In the genomic region with DNA sequence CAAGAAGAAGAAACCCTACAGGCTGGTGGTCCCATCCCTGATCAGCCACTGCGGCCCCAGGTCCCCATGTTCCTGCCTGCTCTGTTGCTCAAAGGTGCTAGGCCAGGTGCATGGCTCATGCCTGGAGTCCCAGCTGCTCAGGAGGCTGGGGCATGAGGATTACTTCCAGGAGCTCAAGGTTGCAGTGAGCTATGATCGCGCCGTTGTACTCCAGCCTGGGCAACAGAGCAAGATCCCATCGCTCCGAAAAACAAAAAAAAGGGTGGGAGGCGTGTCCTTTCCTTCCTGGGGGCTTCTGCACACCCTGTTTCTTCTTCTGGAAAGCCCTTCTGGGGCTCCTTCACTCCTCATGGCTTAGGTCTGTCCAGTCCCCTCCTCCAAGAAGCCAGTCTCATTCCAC, we compare ENCODE assay signal across 20 cellular contexts. TPM values are rescaled to one million over a fixed set of nuclear protein-coding genes. Genes with fewer than 3 reads are reported as not detected.
"Had no signal": no experiment of that assay in that cellular context is flagged by ENCODE, and none has a peak within 500 bp of the region (broad histone marks: within the 10 kb centered on the region; RNA-seq: fewer than 3 reads in every experiment).

No MANE protein-coding gene starts in this region.

- H3K27me3 Mint-ChIP-seq: activated B cell treated with CpG ODN at 0.5 μM for 24 hours; activated CD4-positive, alpha-beta memory T cell treated with anti-CD3 and anti-CD28 coated beads for 36 hours; activated naive CD8-positive, alpha-beta T cell; stimulated activated memory B cell treated with anti-CD40 and anti-IgM and Interleukin-4, amounts not matched to agents 10 μg/mL and 1 μg/mL and 100 μg/mL, for 72 hours had no signal

- H3K4me1 ChIP-seq: pancreas had no signal

- DNase-seq: activated B cell treated with CpG ODN at 0.5 μM for 24 hours; activated CD4-positive, alpha-beta memory T cell treated with anti-CD3 and anti-CD28 coated beads for 36 hours; activated CD4-positive, alpha-beta T cell treated with anti-CD3 and anti-CD28 coated beads for 4 hours; amniotic stem cell; dorsolateral prefrontal cortex; kidney; pancreas; stimulated activated CD4-positive, alpha-beta T cell treated with anti-CD3 and anti-CD28 coated beads, Interleukin-4, amount 100 ng/mL, for 24 hours; SW 1271; testis; upper lobe of left lung had no signal

- H3K27ac ChIP-seq: dorsolateral prefrontal cortex, pancreas, testis, upper lobe of left lung had no signal

- ATAC-seq: left lobe of liver; pancreas; sciatic nerve; stimulated activated memory B cell treated with anti-CD40 and anti-IgM and Interleukin-4, amounts not matched to agents 10 μg/mL and 1 μg/mL and 100 μg/mL, for 72 hours had no signal

- H3K9me3 ChIP-seq: pancreas, testis, upper lobe of left lung had no signal

- H3K4me3 Mint-ChIP-seq: activated B cell treated with CpG ODN at 0.5 μM for 24 hours; activated CD4-positive, alpha-beta memory T cell treated with anti-CD3 and anti-CD28 coated beads for 36 hours; activated naive CD8-positive, alpha-beta T cell; stimulated activated memory B cell treated with anti-CD40 and anti-IgM and Interleukin-4, amounts not matched to agents 10 μg/mL and 1 μg/mL and 100 μg/mL, for 72 hours; T-helper 2 cell treated with Interferon-gamma antibody and Interleukin-4, amounts not matched to agents 5 μg/mL and 100 μg/mL, for 36 hours had no signal

- FAIRE-seq: colon, frontal cortex, kidney, pancreas, TTC549 had no signal

- H3K27ac Mint-ChIP-seq: activated B cell treated with CpG ODN at 0.5 μM for 24 hours; activated CD4-positive, alpha-beta memory T cell treated with anti-CD3 and anti-CD28 coated beads for 36 hours; activated naive CD8-positive, alpha-beta T cell; stimulated activated memory B cell treated with anti-CD40 and anti-IgM and Interleukin-4, amounts not matched to agents 10 μg/mL and 1 μg/mL and 100 μg/mL, for 72 hours; T-helper 2 cell treated with Interferon-gamma antibody and Interleukin-4, amounts not matched to agents 5 μg/mL and 100 μg/mL, for 36 hours had no signal

- H3K27me3 ChIP-seq: dorsolateral prefrontal cortex, pancreas, testis, upper lobe of left lung had no signal

- H3K4me3 ChIP-seq: dorsolateral prefrontal cortex, pancreas, testis, upper lobe of left lung had no signal

- H3K36me3 Mint-ChIP-seq: activated CD4-positive, alpha-beta memory T cell treated with anti-CD3 and anti-CD28 coated beads for 36 hours; activated naive CD8-positive, alpha-beta T cell had no signal

- H3K9me3 Mint-ChIP-seq: activated B cell treated with CpG ODN at 0.5 μM for 24 hours; activated CD4-positive, alpha-beta memory T cell treated with anti-CD3 and anti-CD28 coated beads for 36 hours; T-helper 2 cell treated with Interferon-gamma antibody and Interleukin-4, amounts not matched to agents 5 μg/mL and 100 μg/mL, for 36 hours had no signal

- H3K36me3 ChIP-seq: pancreas had no signal

RNA-seq across cellular contexts. Expression of a gene that starts 11.9 kb away (rescaled TPM):
- total RNA-seq: left lobe of liver, pulmonary artery endothelial cell had no signal
